1 cellular context compared by ENCODE assay signal in the genomic region with DNA sequence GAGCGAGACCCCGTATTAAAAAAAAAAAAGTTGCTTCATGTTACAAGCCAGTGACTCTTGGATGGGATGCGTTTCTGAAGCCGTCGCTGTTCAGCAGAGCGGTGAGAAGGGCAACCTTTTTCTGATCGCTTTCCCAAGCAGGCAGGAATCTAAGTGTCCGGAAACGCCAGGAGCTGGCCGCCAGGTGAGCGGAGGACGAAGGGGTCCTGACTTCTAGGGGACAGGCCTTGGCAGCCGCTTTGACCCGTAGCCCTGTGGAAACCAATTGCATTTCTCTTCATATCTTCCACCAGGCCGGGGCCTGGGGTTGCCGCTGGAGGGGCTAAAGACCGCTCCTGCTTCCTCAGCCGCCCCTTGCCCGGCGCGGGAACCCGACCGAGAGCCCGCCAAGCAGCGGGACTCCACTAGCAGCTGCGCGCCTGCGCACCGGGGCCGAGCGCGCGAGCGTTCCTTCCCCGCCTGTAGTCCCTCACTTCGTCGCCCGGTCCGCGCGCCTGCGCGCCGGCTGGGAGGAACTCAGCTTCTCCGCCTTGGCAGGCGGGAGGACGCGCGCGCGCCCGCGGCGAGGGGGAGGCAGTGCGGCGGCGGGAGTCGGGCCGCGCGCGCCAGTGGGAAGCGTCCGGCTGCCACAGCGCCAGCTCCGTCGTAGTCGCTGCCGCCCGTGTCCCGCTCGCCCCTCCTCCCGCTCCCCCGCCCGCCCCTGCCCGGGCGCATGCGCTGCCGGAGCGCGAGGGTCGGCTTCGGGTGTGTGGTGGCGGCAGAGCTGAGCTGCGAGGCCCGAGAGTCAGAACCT.
TF ChIP-seq lines count a peak whose summit lies in the region.

A gene with protein sequence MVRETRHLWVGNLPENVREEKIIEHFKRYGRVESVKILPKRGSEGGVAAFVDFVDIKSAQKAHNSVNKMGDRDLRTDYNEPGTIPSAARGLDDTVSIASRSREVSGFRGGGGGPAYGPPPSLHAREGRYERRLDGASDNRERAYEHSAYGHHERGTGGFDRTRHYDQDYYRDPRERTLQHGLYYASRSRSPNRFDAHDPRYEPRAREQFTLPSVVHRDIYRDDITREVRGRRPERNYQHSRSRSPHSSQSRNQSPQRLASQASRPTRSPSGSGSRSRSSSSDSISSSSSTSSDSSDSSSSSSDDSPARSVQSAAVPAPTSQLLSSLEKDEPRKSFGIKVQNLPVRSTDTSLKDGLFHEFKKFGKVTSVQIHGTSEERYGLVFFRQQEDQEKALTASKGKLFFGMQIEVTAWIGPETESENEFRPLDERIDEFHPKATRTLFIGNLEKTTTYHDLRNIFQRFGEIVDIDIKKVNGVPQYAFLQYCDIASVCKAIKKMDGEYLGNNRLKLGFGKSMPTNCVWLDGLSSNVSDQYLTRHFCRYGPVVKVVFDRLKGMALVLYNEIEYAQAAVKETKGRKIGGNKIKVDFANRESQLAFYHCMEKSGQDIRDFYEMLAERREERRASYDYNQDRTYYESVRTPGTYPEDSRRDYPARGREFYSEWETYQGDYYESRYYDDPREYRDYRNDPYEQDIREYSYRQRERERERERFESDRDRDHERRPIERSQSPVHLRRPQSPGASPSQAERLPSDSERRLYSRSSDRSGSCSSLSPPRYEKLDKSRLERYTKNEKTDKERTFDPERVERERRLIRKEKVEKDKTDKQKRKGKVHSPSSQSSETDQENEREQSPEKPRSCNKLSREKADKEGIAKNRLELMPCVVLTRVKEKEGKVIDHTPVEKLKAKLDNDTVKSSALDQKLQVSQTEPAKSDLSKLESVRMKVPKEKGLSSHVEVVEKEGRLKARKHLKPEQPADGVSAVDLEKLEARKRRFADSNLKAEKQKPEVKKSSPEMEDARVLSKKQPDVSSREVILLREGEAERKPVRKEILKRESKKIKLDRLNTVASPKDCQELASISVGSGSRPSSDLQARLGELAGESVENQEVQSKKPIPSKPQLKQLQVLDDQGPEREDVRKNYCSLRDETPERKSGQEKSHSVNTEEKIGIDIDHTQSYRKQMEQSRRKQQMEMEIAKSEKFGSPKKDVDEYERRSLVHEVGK (N-terminal part only) (plus strand): TSS at position 608 of the 793 bp plus-strand sequence. CDS start 361 bp downstream, outside the sequence.

TF ChIP-seq in A549, 52 proteins besides CTCF, POLR2A, EP300 and RAD21 (continued from another document):
- TF ChIP-seq, protein P1, sequence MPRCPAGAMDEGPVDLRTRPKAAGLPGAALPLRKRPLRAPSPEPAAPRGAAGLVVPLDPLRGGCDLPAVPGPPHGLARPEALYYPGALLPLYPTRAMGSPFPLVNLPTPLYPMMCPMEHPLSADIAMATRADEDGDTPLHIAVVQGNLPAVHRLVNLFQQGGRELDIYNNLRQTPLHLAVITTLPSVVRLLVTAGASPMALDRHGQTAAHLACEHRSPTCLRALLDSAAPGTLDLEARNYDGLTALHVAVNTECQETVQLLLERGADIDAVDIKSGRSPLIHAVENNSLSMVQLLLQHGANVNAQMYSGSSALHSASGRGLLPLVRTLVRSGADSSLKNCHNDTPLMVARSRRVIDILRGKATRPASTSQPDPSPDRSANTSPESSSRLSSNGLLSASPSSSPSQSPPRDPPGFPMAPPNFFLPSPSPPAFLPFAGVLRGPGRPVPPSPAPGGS (IDR thresholded peaks at IDR 0.05) = peak; percentile 11; the same call in 1 of the 3 replicates
